7 cellular contexts compared by ENCODE assay signal in the genomic region with DNA sequence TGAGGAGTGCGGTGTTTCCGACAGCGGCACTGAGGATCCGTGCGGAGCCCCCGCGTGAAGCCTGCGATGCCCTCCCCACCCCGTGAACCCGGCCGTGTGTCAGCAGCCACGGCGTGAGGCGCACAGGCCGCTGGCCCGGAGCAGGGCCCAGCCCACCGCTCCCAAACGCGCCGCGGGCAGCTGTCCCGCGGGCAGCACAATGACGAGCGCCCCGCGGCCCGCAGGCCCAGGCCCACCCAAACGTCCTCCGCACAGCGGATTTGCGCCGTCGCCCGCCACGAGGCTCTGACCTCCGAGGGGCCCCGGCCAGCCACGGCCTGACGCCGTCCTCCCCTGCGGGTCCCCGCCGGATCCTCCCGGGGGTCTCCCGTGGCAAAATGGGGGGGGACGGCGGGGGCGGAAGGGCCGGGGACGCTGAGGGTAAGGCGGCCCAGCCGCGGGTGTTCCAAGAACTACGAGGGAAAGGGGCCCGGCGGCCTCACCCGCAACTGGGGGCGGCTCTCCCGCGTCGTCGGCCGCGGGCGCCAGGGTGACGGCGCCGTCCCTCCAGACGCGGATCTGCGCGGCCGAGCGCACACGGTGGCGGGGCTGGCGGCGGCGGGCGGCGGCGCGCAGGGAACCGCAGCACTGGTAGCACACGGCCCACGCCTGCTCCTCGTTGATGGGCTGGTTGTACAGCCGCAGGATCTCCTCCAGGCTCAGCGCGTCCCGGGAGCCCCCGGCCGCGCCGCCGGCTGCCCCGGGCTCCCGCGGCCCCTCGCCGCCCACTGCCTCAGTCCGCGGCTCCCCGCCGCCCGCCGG.
DNase-seq lines count a peak whose midpoint lies in the region; ATAC-seq and TF ChIP-seq lines count a peak whose summit lies in the region.

No MANE protein-coding gene starts in this region.

- no peaks in the 10 kb centered on the region for H3K9me3 ChIP-seq in neutrophil

- peak; percentile 30 for ATAC-seq in GM21737 (IDR thresholded peaks at IDR 0.05; ENCODE audit: unreplicated experiment)

- H3K4me3 ChIP-seq in GM08714 (ENCODE audit: low read length): peak overlapping the region; percentile 65
- H3K4me3 ChIP-seq in LNCaP clone FGC (ENCODE audit: low read depth, low read length): peak overlapping the region; percentile 71
- peak overlapping the region; percentile 53 to 69 for H3K4me3 ChIP-seq in neutrophil (ENCODE audit: low read depth in 1 of 2, low read length in 1 of 2)

- H3K27me3 ChIP-seq in neutrophil: peaks cover 73% of the 10 kb centered on the region

- no peak for TF ChIP-seq CTCF in LNCaP clone FGC (IDR thresholded peaks at IDR 0.05; ENCODE audit: control insufficient read depth, extremely low read depth, insufficient read depth)
- TF ChIP-seq CTCF in neutrophil (IDR thresholded peaks at IDR 0.05): no peak

- DNase-seq in LNCaP clone FGC (ENCODE audit: low read depth) (no peak), activated gamma-delta T cell treated with Interleukin-2 at 50 U/mL for 16 hours (peak; percentile 4), germinal center (ENCODE audit: low spot score) (peak; percentile 33), Kasumi-1 (lab: John Stamatoyannopoulos, UW) (no peak)

- no peaks in the 10 kb centered on the region for H3K36me3 ChIP-seq in neutrophil

- H3K27ac ChIP-seq in neutrophil: no peak overlapping the region

- peaks cover 12 to 16% of the 10 kb centered on the region in 2 experiments for H3K4me1 ChIP-seq in neutrophil (ENCODE audit: control insufficient read depth in 1 of 2, insufficient read depth in 1 of 2, low read depth in 1 of 2, low read length in 1 of 2)

Comparison
In these comparisons a context has a peak if more than half of its experiments do, and no peak if none do; other contexts are left out.
1. DNase-seq: peak in activated gamma-delta T cell treated with Interleukin-2 at 50 U/mL for 16 hours (single experiment) and germinal center (single experiment); none in LNCaP clone FGC (single experiment) and Kasumi-1 (0 of 2).
2. Peak in every context shown above with its lines, with median percentiles within 50 percentile points of each other: H3K4me3 ChIP-seq.